In the genomic region with DNA sequence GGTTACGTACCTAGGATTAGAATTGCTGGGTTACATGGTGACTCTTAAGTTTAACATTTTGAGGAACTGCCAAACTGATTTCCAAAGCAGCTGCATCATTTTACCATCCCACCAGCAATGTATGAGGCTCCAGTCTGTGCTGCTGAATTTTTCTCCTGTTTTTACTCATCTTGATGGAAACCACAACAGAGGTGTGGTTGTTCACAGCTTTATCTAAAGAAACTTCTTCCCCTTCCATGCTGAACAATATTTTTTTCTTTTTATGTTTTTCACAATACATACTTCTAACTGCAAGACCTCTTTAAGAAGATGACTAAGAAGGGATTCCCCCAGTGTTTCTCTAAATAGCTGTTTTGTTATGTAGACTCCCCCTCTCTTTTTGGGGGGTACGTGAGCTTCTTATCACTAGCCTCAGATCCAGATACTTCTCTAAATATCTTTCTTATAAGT, we compare ENCODE assay signal across 9 cellular contexts. TPM values are rescaled to one million over a fixed set of nuclear protein-coding genes. Genes with fewer than 3 reads are reported as not detected.
A peak's percentile ranks its signal among the peaks of the same experiment; 100 is the strongest.
DNase-seq lines count a peak whose midpoint lies in the region; ATAC-seq and TF ChIP-seq lines count a peak whose summit lies in the region.
"Had no signal": no experiment of that assay in that cellular context is flagged by ENCODE, and none has a peak within 500 bp of the region (broad histone marks: within the 10 kb centered on the region; RNA-seq: fewer than 3 reads in every experiment).

No MANE protein-coding gene starts in this region.

- no peak for DNase-seq in activated CD8-positive, alpha-beta T cell treated with anti-CD3 and anti-CD28 coated beads for 36 hours
- no peak for DNase-seq in sigmoid colon
- DNase-seq in tibial artery: no peak
- DNase-seq in A673 (ENCODE audit: low spot score): no peak
- no peak for DNase-seq in NCI-H2171 (lab: John Stamatoyannopoulos, UW)
- no peak for DNase-seq in hypothalamus (lab: John Stamatoyannopoulos, UW)
- DNase-seq: trophoblast cell had no signal

- no peak for TF ChIP-seq POLR2A in sigmoid colon (IDR thresholded peaks at IDR 0.05)

- no peak overlapping the region for H3K4me3 Mint-ChIP-seq in activated CD8-positive, alpha-beta T cell treated with anti-CD3 and anti-CD28 coated beads for 36 hours

- no peak for TF ChIP-seq CTCF in activated CD8-positive, alpha-beta T cell treated with anti-CD3 and anti-CD28 coated beads for 36 hours (IDR thresholded peaks at IDR 0.05)
- TF ChIP-seq CTCF in sigmoid colon (IDR thresholded peaks at IDR 0.05) (no peak), tibial artery (IDR thresholded peaks at IDR 0.05) (no peak), A673 (conservative IDR thresholded peaks at IDR 0.05; ENCODE audit: low read depth, low read length) (no peak)

- H3K27me3 ChIP-seq in sigmoid colon (no peaks in the 10 kb centered on the region), tibial artery (no peaks in the 10 kb centered on the region), A673 (replicated peaks; ENCODE audit: insufficient read depth, low read depth, low read length, poor library complexity) (no peaks in the 10 kb centered on the region)

- CTCF ChIA-PET in activated CD8-positive, alpha-beta T cell treated with anti-CD3 and anti-CD28 coated beads for 36 hours (lab: Charles Lee): interaction anchor here (0.7 to 5.4 kb wide), 19 partner anchors 9 to 254 kb away, joined by 3 to 80 read pairs (median 4); a partner anchor contains a TSS
- CTCF ChIA-PET in A673 (lab: Charles Lee): no interaction called here

- H3K27me3 Mint-ChIP-seq in activated CD8-positive, alpha-beta T cell treated with anti-CD3 and anti-CD28 coated beads for 36 hours: no peaks in the 10 kb centered on the region

- H3K27ac ChIP-seq in sigmoid colon (peak overlapping the region in 3 of 4 donors; percentile 81 to 87 (median 82)), tibial artery (no peak overlapping the region), A673 (ENCODE audit: low read depth, low read length, poor library complexity, severe bottlenecking) (no peak overlapping the region)

- POLR2A ChIA-PET in activated CD8-positive, alpha-beta T cell treated with anti-CD3 and anti-CD28 coated beads for 36 hours (lab: Charles Lee): interaction anchor here (0.5 to 4.3 kb wide), 4 partner anchors 24 to 405 kb away, joined by 3 to 26 read pairs (median 3); a partner anchor contains a TSS
- POLR2A ChIA-PET in A673 (lab: Charles Lee; ENCODE audit: low non-redundant PET): no interaction called here

- peak; percentile 48 for ATAC-seq in GM18861 (IDR thresholded peaks at IDR 0.05; ENCODE audit: unreplicated experiment)
- ATAC-seq in HG02981 (IDR thresholded peaks at IDR 0.05; ENCODE audit: unreplicated experiment): peak; percentile 32
- peak; percentile 69 for ATAC-seq in activated CD8-positive, alpha-beta T cell treated with anti-CD3 and anti-CD28 coated beads for 36 hours

- BruUV-seq in A673 (replicated peaks; lab: Mats Ljungman, UMichigan): no TSS peak

- no peak overlapping the region for H3K4me3 ChIP-seq in sigmoid colon
- H3K4me3 ChIP-seq in tibial artery: no peak overlapping the region
- no peak overlapping the region for H3K4me3 ChIP-seq in A673 (ENCODE audit: low read depth, low read length, poor library complexity, severe bottlenecking)

- WGBS in sigmoid colon, 2 donors: 62 to 86% methylated on average over 2 of the region's 2 CpGs

- H3K9me3 ChIP-seq in sigmoid colon: no peaks in the 10 kb centered on the region
- no peaks in the 10 kb centered on the region for H3K9me3 ChIP-seq in tibial artery
- no peaks in the 10 kb centered on the region for H3K9me3 ChIP-seq in A673 (ENCODE audit: low read depth, low read length, poor library complexity, severe bottlenecking)

- peaks cover 29% of the 10 kb centered on the region for H3K36me3 Mint-ChIP-seq in activated CD8-positive, alpha-beta T cell treated with anti-CD3 and anti-CD28 coated beads for 36 hours (ENCODE audit: low read depth)

- intact Hi-C loops in activated CD8-positive, alpha-beta T cell treated with anti-CD3 and anti-CD28 coated beads for 36 hours (cut with micrococcal nuclease): loop anchor here (10.0 kb wide), 2 partner anchors 169 to 229 kb away; a partner anchor contains a TSS
- intact Hi-C loops in sigmoid colon (cut with DNase I) (loop anchor here (5.0 to 10.0 kb wide), 2 partner anchors 171 to 479 kb away; a partner anchor contains a TSS), tibial artery (cut with DNase I; ENCODE audit: low total_unique reads) (no loop called here), A673 (cut with micrococcal nuclease; ENCODE audit: unreplicated experiment) (no loop called here)

- peaks cover 6 to 51% (median 23%) of the 10 kb centered on the region in 4 donors for H3K36me3 ChIP-seq in sigmoid colon
- H3K36me3 ChIP-seq in tibial artery: peaks cover 48 to 95% (median 86%) of the 10 kb centered on the region in 3 donors
- peaks cover under 1% of the 10 kb centered on the region for H3K36me3 ChIP-seq in A673 (ENCODE audit: insufficient read depth, low read length, poor library complexity, severe bottlenecking)

- TF ChIP-seq EP300 in sigmoid colon (IDR thresholded peaks at IDR 0.05): no peak

- peak overlapping the region; percentile 71 for H3K27ac Mint-ChIP-seq in activated CD8-positive, alpha-beta T cell treated with anti-CD3 and anti-CD28 coated beads for 36 hours

- peaks cover 52% of the 10 kb centered on the region for H3K4me1 Mint-ChIP-seq in activated CD8-positive, alpha-beta T cell treated with anti-CD3 and anti-CD28 coated beads for 36 hours (ENCODE audit: low read depth)

- H3K9me3 Mint-ChIP-seq in activated CD8-positive, alpha-beta T cell treated with anti-CD3 and anti-CD28 coated beads for 36 hours: no peaks in the 10 kb centered on the region

- peaks cover 0 to 64% (median 53%) of the 10 kb centered on the region in 4 donors for H3K4me1 ChIP-seq in sigmoid colon
- H3K4me1 ChIP-seq in tibial artery: no peaks in the 10 kb centered on the region
- H3K4me1 ChIP-seq in A673 (ENCODE audit: insufficient read depth, low read length, poor library complexity, severe bottlenecking): peaks cover 52% of the 10 kb centered on the region

RNA-seq across cellular contexts. Expression of a gene that starts 24.0 kb away (rescaled TPM):
- 10 to 100 TPM; 11.0 to 12.7 TPM for total RNA-seq in activated CD8-positive, alpha-beta T cell treated with anti-CD3 and anti-CD28 coated beads for 36 hours
- total RNA-seq in sigmoid colon (10 to 100 TPM; 38.7 to 70.3 (median 42.7) TPM), A673 (2021) (43.7 and 44.5 TPM in 2 replicates)
- 1 to 10 TPM; 4.2 to 8.1 (median 7.7) TPM for polyA plus RNA-seq in sigmoid colon

RNA-seq across cellular contexts. Expression of a gene that starts 47.7 kb away (rescaled TPM):
- total RNA-seq in activated CD8-positive, alpha-beta T cell treated with anti-CD3 and anti-CD28 coated beads for 36 hours: 1 to 10 TPM; 2.8 to 3.0 TPM
- total RNA-seq in sigmoid colon: 1 to 10 TPM; 2.0 to 7.5 (median 3.1) TPM
- 1 to 10 TPM; 2.0 to 6.5 (median 6.0) TPM for polyA plus RNA-seq in sigmoid colon
- total RNA-seq in A673 (2021): 11.4 and 12.4 TPM in 2 replicates

Comparison
In these comparisons a context has a peak if more than half of its experiments do, and no peak if none do; other contexts are left out.
1. H3K27ac ChIP-seq: peak in sigmoid colon (3 of 4); none in tibial artery (0 of 2) and A673 (single experiment).
2. intact Hi-C loops: an anchor here in activated CD8-positive, alpha-beta T cell treated with anti-CD3 and anti-CD28 coated beads for 36 hours (10.0 kb wide) and sigmoid colon (5.0 to 10.0 kb wide); none called in tibial artery and A673.
3. Peak in every context shown above with its lines, with median percentiles within 50 percentile points of each other: ATAC-seq.